ENCODE assay signal across 18 cellular contexts in the genomic region with DNA sequence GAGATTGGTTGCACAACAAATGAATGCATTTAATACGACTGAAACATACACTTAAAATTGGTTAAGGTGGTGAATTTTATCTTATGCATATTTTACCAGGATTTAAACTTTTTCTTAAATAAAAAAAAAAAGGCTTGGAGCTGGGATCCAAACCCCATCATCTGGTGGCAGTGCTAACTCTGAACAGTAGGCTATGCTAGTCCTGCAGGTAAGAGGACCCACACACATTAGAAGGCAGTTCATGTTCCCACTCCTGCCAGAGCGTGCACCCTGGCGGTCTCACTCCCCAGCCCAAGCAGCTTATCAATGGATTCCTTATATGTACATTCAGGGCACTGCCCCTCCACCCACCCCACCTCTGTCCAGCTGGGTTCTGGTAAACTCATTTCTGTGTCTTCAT.
"Had no signal": no experiment of that assay in that cellular context is flagged by ENCODE, and none has a peak within 500 bp of the region (broad histone marks: within the 10 kb centered on the region; RNA-seq: fewer than 3 reads in every experiment).

No MANE protein-coding gene starts in this region.

- H3K4me3 ChIP-seq: mucosa of descending colon, tibial nerve, vagina had no signal

- H3K9me3 ChIP-seq: mucosa of descending colon, tibial nerve, vagina had no signal

- DNase-seq: activated B cell treated with CpG ODN at 0.5 μM for 24 hours; activated CD4-positive, alpha-beta memory T cell treated with anti-CD3 and anti-CD28 coated beads for 36 hours; activated CD4-positive, alpha-beta T cell treated with anti-CD3 and anti-CD28 coated beads for 4 hours; activated naive CD4-positive, alpha-beta T cell; activated naive CD8-positive, alpha-beta T cell treated with anti-CD3 and anti-CD28 coated beads for 36 hours; activated T-cell treated with anti-CD3 and anti-CD28 coated beads for 4 hours; amniotic stem cell; effector memory CD8-positive, alpha-beta T cell; foreskin fibroblast; hippocampal formation; mucosa of descending colon; naive B cell; stimulated activated CD4-positive, alpha-beta T cell treated with anti-CD3 and anti-CD28 coated beads, Interleukin-15, amount 100 ng/mL, for 24 hours; stimulated activated CD4-positive, alpha-beta T cell treated with anti-CD3 and anti-CD28 coated beads, Interleukin-2, amount 100 ng/mL, for 48 hours had no signal

- H3K36me3 ChIP-seq: tibial nerve, vagina had no signal

- FAIRE-seq: islet of Langerhans had no signal

- H3K27ac ChIP-seq: tibial nerve, vagina had no signal

- H3K4me1 ChIP-seq: tibial nerve, vagina had no signal

- H3K27me3 ChIP-seq: tibial nerve, vagina had no signal

- ATAC-seq: activated T-helper 17 cell treated with anti-CD3 and anti-CD28 coated beads, Interleukin-2, amount 50 U/mL, for 72 hours; effector memory CD8-positive, alpha-beta T cell; mucosa of descending colon had no signal
